ENCODE assay signal across 1 cellular context in the genomic region with DNA sequence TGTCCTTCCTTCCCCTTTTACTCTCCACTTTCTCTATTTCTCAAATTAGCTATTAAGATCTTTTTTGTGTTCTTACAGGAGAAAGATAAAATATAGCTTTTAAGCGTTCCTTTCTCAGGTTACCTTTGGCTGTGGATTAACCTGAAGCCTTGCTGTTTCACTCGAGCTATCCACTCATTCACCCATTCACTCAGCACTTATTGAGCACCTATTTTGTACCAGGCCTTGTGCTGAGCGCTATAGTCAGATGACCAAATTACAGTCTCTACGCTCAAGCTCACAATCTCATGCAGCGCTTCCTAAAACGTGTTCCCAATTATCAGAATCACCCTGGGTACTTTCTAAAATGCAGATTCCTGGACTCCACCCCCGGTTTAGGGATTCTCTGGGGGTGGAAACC.
TF ChIP-seq lines count a peak whose summit lies in the region.

No MANE protein-coding gene starts in this region.

TF ChIP-seq in WTC11, 78 proteins besides CTCF, POLR2A, EP300 and RAD21 (continued from another document):
- TF ChIP-seq, protein P1, sequence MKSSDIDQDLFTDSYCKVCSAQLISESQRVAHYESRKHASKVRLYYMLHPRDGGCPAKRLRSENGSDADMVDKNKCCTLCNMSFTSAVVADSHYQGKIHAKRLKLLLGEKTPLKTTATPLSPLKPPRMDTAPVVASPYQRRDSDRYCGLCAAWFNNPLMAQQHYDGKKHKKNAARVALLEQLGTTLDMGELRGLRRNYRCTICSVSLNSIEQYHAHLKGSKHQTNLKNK (CRISPR knock-in tag; IDR thresholded peaks at IDR 0.05), result no peak
- TF ChIP-seq ZNF317 (CRISPR knock-in tag; IDR thresholded peaks at IDR 0.05; ENCODE audit: borderline replicate concordance, low read depth) (no peak), ATF1 (CRISPR knock-in tag; IDR thresholded peaks at IDR 0.05) (no peak), GABPB1 (CRISPR knock-in tag; IDR thresholded peaks at IDR 0.05) (no peak), RELA (CRISPR knock-in tag; IDR thresholded peaks at IDR 0.05; ENCODE audit: borderline replicate concordance) (no peak), MYBL2 (CRISPR knock-in tag; IDR thresholded peaks at IDR 0.05) (no peak), SP1 (CRISPR knock-in tag; conservative IDR thresholded peaks at IDR 0.05) (no peak)
- TF ChIP-seq, protein P2, sequence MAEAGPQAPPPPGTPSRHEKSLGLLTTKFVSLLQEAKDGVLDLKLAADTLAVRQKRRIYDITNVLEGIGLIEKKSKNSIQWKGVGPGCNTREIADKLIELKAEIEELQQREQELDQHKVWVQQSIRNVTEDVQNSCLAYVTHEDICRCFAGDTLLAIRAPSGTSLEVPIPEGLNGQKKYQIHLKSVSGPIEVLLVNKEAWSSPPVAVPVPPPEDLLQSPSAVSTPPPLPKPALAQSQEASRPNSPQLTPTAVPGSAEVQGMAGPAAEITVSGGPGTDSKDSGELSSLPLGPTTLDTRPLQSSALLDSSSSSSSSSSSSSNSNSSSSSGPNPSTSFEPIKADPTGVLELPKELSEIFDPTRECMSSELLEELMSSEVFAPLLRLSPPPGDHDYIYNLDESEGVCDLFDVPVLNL (CRISPR knock-in tag; IDR thresholded peaks at IDR 0.05; ENCODE audit: borderline replicate concordance, low read depth), result no peak
- TF ChIP-seq, protein P3, sequence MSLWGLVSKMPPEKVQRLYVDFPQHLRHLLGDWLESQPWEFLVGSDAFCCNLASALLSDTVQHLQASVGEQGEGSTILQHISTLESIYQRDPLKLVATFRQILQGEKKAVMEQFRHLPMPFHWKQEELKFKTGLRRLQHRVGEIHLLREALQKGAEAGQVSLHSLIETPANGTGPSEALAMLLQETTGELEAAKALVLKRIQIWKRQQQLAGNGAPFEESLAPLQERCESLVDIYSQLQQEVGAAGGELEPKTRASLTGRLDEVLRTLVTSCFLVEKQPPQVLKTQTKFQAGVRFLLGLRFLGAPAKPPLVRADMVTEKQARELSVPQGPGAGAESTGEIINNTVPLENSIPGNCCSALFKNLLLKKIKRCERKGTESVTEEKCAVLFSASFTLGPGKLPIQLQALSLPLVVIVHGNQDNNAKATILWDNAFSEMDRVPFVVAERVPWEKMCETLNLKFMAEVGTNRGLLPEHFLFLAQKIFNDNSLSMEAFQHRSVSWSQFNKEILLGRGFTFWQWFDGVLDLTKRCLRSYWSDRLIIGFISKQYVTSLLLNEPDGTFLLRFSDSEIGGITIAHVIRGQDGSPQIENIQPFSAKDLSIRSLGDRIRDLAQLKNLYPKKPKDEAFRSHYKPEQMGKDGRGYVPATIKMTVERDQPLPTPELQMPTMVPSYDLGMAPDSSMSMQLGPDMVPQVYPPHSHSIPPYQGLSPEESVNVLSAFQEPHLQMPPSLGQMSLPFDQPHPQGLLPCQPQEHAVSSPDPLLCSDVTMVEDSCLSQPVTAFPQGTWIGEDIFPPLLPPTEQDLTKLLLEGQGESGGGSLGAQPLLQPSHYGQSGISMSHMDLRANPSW (CRISPR knock-in tag; conservative IDR thresholded peaks at IDR 0.05; ENCODE audit: low read depth), result no peak
- TF ChIP-seq, protein P4, sequence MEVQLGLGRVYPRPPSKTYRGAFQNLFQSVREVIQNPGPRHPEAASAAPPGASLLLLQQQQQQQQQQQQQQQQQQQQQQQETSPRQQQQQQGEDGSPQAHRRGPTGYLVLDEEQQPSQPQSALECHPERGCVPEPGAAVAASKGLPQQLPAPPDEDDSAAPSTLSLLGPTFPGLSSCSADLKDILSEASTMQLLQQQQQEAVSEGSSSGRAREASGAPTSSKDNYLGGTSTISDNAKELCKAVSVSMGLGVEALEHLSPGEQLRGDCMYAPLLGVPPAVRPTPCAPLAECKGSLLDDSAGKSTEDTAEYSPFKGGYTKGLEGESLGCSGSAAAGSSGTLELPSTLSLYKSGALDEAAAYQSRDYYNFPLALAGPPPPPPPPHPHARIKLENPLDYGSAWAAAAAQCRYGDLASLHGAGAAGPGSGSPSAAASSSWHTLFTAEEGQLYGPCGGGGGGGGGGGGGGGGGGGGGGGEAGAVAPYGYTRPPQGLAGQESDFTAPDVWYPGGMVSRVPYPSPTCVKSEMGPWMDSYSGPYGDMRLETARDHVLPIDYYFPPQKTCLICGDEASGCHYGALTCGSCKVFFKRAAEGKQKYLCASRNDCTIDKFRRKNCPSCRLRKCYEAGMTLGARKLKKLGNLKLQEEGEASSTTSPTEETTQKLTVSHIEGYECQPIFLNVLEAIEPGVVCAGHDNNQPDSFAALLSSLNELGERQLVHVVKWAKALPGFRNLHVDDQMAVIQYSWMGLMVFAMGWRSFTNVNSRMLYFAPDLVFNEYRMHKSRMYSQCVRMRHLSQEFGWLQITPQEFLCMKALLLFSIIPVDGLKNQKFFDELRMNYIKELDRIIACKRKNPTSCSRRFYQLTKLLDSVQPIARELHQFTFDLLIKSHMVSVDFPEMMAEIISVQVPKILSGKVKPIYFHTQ (CRISPR knock-in tag; IDR thresholded peaks at IDR 0.05), result no peak
